1 cellular context compared by ENCODE assay signal in genomic region chr7:42406358-42406757, GRCh38.
TF ChIP-seq lines count a peak whose summit lies in the region.

No MANE protein-coding gene starts in this region.

TF ChIP-seq in GM23338, 12 proteins besides CTCF, POLR2A, EP300 and RAD21:
- TF ChIP-seq ZNF462 (CRISPR knock-in tag; IDR thresholded peaks at IDR 0.05): no peak
- no peak for TF ChIP-seq JUNB (IDR thresholded peaks at IDR 0.05; ENCODE audit: unreplicated experiment)
- no peak for TF ChIP-seq ZNF114 (CRISPR knock-in tag; IDR thresholded peaks at IDR 0.05)
- TF ChIP-seq STAT1 (IDR thresholded peaks at IDR 0.05; ENCODE audit: unreplicated experiment): no peak
- TF ChIP-seq, protein P1, sequence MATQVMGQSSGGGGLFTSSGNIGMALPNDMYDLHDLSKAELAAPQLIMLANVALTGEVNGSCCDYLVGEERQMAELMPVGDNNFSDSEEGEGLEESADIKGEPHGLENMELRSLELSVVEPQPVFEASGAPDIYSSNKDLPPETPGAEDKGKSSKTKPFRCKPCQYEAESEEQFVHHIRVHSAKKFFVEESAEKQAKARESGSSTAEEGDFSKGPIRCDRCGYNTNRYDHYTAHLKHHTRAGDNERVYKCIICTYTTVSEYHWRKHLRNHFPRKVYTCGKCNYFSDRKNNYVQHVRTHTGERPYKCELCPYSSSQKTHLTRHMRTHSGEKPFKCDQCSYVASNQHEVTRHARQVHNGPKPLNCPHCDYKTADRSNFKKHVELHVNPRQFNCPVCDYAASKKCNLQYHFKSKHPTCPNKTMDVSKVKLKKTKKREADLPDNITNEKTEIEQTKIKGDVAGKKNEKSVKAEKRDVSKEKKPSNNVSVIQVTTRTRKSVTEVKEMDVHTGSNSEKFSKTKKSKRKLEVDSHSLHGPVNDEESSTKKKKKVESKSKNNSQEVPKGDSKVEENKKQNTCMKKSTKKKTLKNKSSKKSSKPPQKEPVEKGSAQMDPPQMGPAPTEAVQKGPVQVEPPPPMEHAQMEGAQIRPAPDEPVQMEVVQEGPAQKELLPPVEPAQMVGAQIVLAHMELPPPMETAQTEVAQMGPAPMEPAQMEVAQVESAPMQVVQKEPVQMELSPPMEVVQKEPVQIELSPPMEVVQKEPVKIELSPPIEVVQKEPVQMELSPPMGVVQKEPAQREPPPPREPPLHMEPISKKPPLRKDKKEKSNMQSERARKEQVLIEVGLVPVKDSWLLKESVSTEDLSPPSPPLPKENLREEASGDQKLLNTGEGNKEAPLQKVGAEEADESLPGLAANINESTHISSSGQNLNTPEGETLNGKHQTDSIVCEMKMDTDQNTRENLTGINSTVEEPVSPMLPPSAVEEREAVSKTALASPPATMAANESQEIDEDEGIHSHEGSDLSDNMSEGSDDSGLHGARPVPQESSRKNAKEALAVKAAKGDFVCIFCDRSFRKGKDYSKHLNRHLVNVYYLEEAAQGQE (IDR thresholded peaks at IDR 0.05; ENCODE audit: unreplicated experiment): no peak
- no peak for TF ChIP-seq NANOG (IDR thresholded peaks at IDR 0.05; ENCODE audit: borderline replicate concordance)
- TF ChIP-seq, protein P2, sequence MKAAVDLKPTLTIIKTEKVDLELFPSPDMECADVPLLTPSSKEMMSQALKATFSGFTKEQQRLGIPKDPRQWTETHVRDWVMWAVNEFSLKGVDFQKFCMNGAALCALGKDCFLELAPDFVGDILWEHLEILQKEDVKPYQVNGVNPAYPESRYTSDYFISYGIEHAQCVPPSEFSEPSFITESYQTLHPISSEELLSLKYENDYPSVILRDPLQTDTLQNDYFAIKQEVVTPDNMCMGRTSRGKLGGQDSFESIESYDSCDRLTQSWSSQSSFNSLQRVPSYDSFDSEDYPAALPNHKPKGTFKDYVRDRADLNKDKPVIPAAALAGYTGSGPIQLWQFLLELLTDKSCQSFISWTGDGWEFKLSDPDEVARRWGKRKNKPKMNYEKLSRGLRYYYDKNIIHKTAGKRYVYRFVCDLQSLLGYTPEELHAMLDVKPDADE (IDR thresholded peaks at IDR 0.05): no peak
- TF ChIP-seq EZH2phosphoT487 (IDR thresholded peaks at IDR 0.05; ENCODE audit: unreplicated experiment): no peak
- TF ChIP-seq POLR2AphosphoS5 (IDR thresholded peaks at IDR 0.05; ENCODE audit: low read depth): no peak
- no peak for TF ChIP-seq EZH2 (IDR thresholded peaks at IDR 0.05; ENCODE audit: low read depth, unreplicated experiment)
- TF ChIP-seq CREB1 (CRISPR knock-in tag; IDR thresholded peaks at IDR 0.05; ENCODE audit: low read depth): no peak
- TF ChIP-seq ZNF331 (CRISPR knock-in tag; IDR thresholded peaks at IDR 0.05; ENCODE audit: low read depth): no peak
